In genomic region chr3:47577583-47578118, GRCh38 we compare ENCODE assay signal across 7 cellular contexts. TPM values are rescaled to one million over a fixed set of nuclear protein-coding genes. Genes with fewer than 3 reads are reported as not detected.
DNase-seq lines count a peak whose midpoint lies in the region; ATAC-seq and TF ChIP-seq lines count a peak whose summit lies in the region.

No MANE protein-coding gene starts in this region.

- H3K36me3 ChIP-seq in HCT116 (ENCODE audit: control insufficient read depth in 1 of 2, insufficient read depth in 2 of 2, low read length in 2 of 2) (no peaks in the 10 kb centered on the region), skeletal muscle satellite cell (ENCODE audit: insufficient read depth, low read length) (no peaks in the 10 kb centered on the region)

- no peak for TF ChIP-seq RAD21 in HCT116 (IDR thresholded peaks at IDR 0.05; ENCODE audit: low read depth)

- no TSS peak for BruUV-seq in HCT116 (replicated peaks; lab: Mats Ljungman, UMichigan)

- H3K4me3 ChIP-seq in HCT116 (replicated peaks in 1 of 2; ENCODE audit: low read depth in 1 of 2, low read length in 2 of 2): no peak overlapping the region
- H3K4me3 ChIP-seq in right cardiac atrium (ENCODE audit: low read length): peak overlapping the region; percentile 90
- peak overlapping the region; percentile 66 for H3K4me3 ChIP-seq in skeletal muscle satellite cell (ENCODE audit: low read length)

- DNase-seq in HCT116 (ENCODE audit: low read depth, low spot score): no peak
- DNase-seq in activated CD8-positive, alpha-beta T cell treated with anti-CD3 and anti-CD28 coated beads, Interleukin-2, amount 10 ng/mL, durations not matched to agents 7 days and 5 days: no peak
- DNase-seq in right cardiac atrium: peak in 1 of 3 donors; percentile 58
- no peak for DNase-seq in NAMALWA (ENCODE audit: low spot score)
- no peak for DNase-seq in amniotic stem cell (lab: John Stamatoyannopoulos, UW)

- no peak for TF ChIP-seq CTCF in HCT116 (IDR thresholded peaks at IDR 0.05 in 2 of 3, conservative IDR thresholded peaks at IDR 0.05 in 1 of 3; ENCODE audit: borderline replicate concordance in 1 of 3, insufficient read depth in 1 of 3, low read depth in 2 of 3, low read length in 2 of 3)

- TF ChIP-seq POLR2A in HCT116 (IDR thresholded peaks at IDR 0.05; ENCODE audit: borderline replicate concordance, extremely low read depth, insufficient read depth, insufficient read length): no peak

- H3K4me2 ChIP-seq in HCT116 (ENCODE audit: low read length) (peak overlapping the region; percentile 80), skeletal muscle satellite cell (ENCODE audit: low read length) (peak overlapping the region; percentile 85)

- H3K9me3 ChIP-seq in HCT116 (ENCODE audit: control insufficient read depth in 1 of 2, insufficient read depth in 1 of 2, low read depth in 1 of 2, low read length in 2 of 2) (no peaks in the 10 kb centered on the region), right cardiac atrium (ENCODE audit: control insufficient read depth, low read length) (no peaks in the 10 kb centered on the region), skeletal muscle satellite cell (replicated peaks; ENCODE audit: low read length) (no peaks in the 10 kb centered on the region)

- ATAC-seq in HCT116 (no peak), right cardiac atrium (peak; percentile 60 to 70), GM21737 (IDR thresholded peaks at IDR 0.05; ENCODE audit: unreplicated experiment) (no peak)
- ATAC-seq in activated CD8-positive, alpha-beta T cell treated with anti-CD3 and anti-CD28 coated beads, Interleukin-2, amount 10 ng/mL, durations not matched to agents 7 days and 5 days: peak; percentile 35

- H3K36me3 Mint-ChIP-seq in activated CD8-positive, alpha-beta T cell treated with anti-CD3 and anti-CD28 coated beads, Interleukin-2, amount 10 ng/mL, durations not matched to agents 7 days and 5 days (ENCODE audit: low read depth): no peaks in the 10 kb centered on the region

- peak overlapping the region; percentile 60 for H3K4me3 Mint-ChIP-seq in activated CD8-positive, alpha-beta T cell treated with anti-CD3 and anti-CD28 coated beads, Interleukin-2, amount 10 ng/mL, durations not matched to agents 7 days and 5 days

- no peak overlapping the region for H3K27ac Mint-ChIP-seq in activated CD8-positive, alpha-beta T cell treated with anti-CD3 and anti-CD28 coated beads, Interleukin-2, amount 10 ng/mL, durations not matched to agents 7 days and 5 days

- H3K9ac ChIP-seq in HCT116 (ENCODE audit: low read length) (no peak overlapping the region), skeletal muscle satellite cell (ENCODE audit: low read depth, low read length) (no peak overlapping the region)

- no peaks in the 10 kb centered on the region for H3K9me2 ChIP-seq in HCT116 (ENCODE audit: insufficient read depth)

- H3K79me2 ChIP-seq in HCT116 (ENCODE audit: insufficient read depth, low read length): no peaks in the 10 kb centered on the region

- RAD21 ChIA-PET in HCT116 (lab: Charles Lee; ENCODE audit: low non-redundant PET in 1 of 2, low total read pairs in 2 of 2, uncharacterized antibody in 2 of 2, unreplicated experiment in 2 of 2): no interaction called here

- 5% methylated on average over 49 of the region's 49 CpGs for WGBS in right cardiac atrium

- H2AFZ ChIP-seq in HCT116 (ENCODE audit: low read depth, low read length, poor library complexity, severe bottlenecking): no peak overlapping the region

- CTCF ChIA-PET in HCT116 (lab: Charles Lee): no interaction called here
- CTCF ChIA-PET in activated CD8-positive, alpha-beta T cell treated with anti-CD3 and anti-CD28 coated beads, Interleukin-2, amount 10 ng/mL, durations not matched to agents 7 days and 5 days (lab: Charles Lee): interaction anchor here (0.6 kb wide), 1 partner anchor 46 kb away, joined by 3 read pairs; no protein-coding TSS in a partner anchor

- POLR2A ChIA-PET in HCT116 (lab: Charles Lee): interaction anchor here (0.6 kb wide), 1 partner anchor 213 kb away, joined by 3 read pairs; no protein-coding TSS in a partner anchor
- POLR2A ChIA-PET in activated CD8-positive, alpha-beta T cell treated with anti-CD3 and anti-CD28 coated beads, Interleukin-2, amount 10 ng/mL, durations not matched to agents 7 days and 5 days (lab: Charles Lee): interaction anchor here (1.3 kb wide), 1 partner anchor 55 kb away, joined by 3 read pairs; no protein-coding TSS in a partner anchor

- intact Hi-C loops in HCT116 (cut with micrococcal nuclease) (no loop called here), right cardiac atrium (cut with DNase I) (no loop called here)

- no peaks in the 10 kb centered on the region for H4K20me1 ChIP-seq in HCT116 (ENCODE audit: insufficient read depth)

- no peaks in the 10 kb centered on the region for H3K9me3 Mint-ChIP-seq in activated CD8-positive, alpha-beta T cell treated with anti-CD3 and anti-CD28 coated beads, Interleukin-2, amount 10 ng/mL, durations not matched to agents 7 days and 5 days (ENCODE audit: insufficient read depth)

- peaks cover 41% of the 10 kb centered on the region for H3K27me3 Mint-ChIP-seq in activated CD8-positive, alpha-beta T cell treated with anti-CD3 and anti-CD28 coated beads, Interleukin-2, amount 10 ng/mL, durations not matched to agents 7 days and 5 days (ENCODE audit: low read depth)

- H3K4me1 ChIP-seq in HCT116 (ENCODE audit: control insufficient read depth in 1 of 2, insufficient read depth in 2 of 2, low read length in 2 of 2): peaks cover 0 to 16% of the 10 kb centered on the region in 2 experiments; a peak in 3 of 4 replicates
- no peaks in the 10 kb centered on the region for H3K4me1 ChIP-seq in right cardiac atrium (ENCODE audit: control insufficient read depth, insufficient read depth, low read length)
- peaks cover 5% of the 10 kb centered on the region for H3K4me1 ChIP-seq in skeletal muscle satellite cell (ENCODE audit: control insufficient read depth, insufficient read depth, low read length)

- H3K27ac ChIP-seq in HCT116 (ENCODE audit: low read depth, low read length) (no peak overlapping the region), right cardiac atrium (ENCODE audit: low read length) (no peak overlapping the region)

- peaks cover 5% of the 10 kb centered on the region for H3K4me1 Mint-ChIP-seq in activated CD8-positive, alpha-beta T cell treated with anti-CD3 and anti-CD28 coated beads, Interleukin-2, amount 10 ng/mL, durations not matched to agents 7 days and 5 days (ENCODE audit: low read depth)

- no peaks in the 10 kb centered on the region for H3K27me3 ChIP-seq in HCT116 (ENCODE audit: insufficient read depth, low read length)
- H3K27me3 ChIP-seq in right cardiac atrium (ENCODE audit: control insufficient read depth, insufficient read depth): no peaks in the 10 kb centered on the region
- peaks cover 46% of the 10 kb centered on the region for H3K27me3 ChIP-seq in skeletal muscle satellite cell (ENCODE audit: control insufficient read depth, insufficient read depth, low read length)

TF ChIP-seq in HCT116, 20 proteins besides CTCF, POLR2A, EP300 and RAD21:
- TF ChIP-seq YY1 (IDR thresholded peaks at IDR 0.05; ENCODE audit: extremely low read depth, insufficient replicate concordance, low read depth, low read length) (no peak), ZNF274 (IDR thresholded peaks at IDR 0.05; ENCODE audit: low read depth, low read length) (no peak), EZH2 (IDR thresholded peaks at IDR 0.05) (no peak)

RNA-seq across cellular contexts. Expression of gene CSPG5, which starts 1.0 kb away (rescaled TPM):
- total RNA-seq in HCT116 (2021; ENCODE audit: unreplicated experiment): 3.8 TPM
- 4.1 and 4.2 TPM in 2 replicates for polyA plus RNA-seq in HCT116 (2012)
- under 1 TPM; 0.37 to 0.42 TPM for total RNA-seq in activated CD8-positive, alpha-beta T cell treated with anti-CD3 and anti-CD28 coated beads, Interleukin-2, amount 10 ng/mL, durations not matched to agents 7 days and 5 days
- 1 to 10 TPM in 3 of 4 donors, under 1 TPM in 1; 0.85 to 1.2 (median 1.1) TPM for total RNA-seq in right cardiac atrium
- polyA plus RNA-seq in right cardiac atrium: 0.86 TPM
- 0.22 and 0.25 TPM in 2 replicates for total RNA-seq in skeletal muscle satellite cell (2012; rRNA removed)

Comparison
In these comparisons a context has a peak if more than half of its experiments do, and no peak if none do; other contexts are left out.
1. ATAC-seq: peak in activated CD8-positive, alpha-beta T cell treated with anti-CD3 and anti-CD28 coated beads, Interleukin-2, amount 10 ng/mL, durations not matched to agents 7 days and 5 days (single experiment) and right cardiac atrium (2 of 2); none in HCT116 (single experiment) and GM21737 (single experiment).
2. H3K4me3 ChIP-seq: peak in right cardiac atrium (single experiment) and skeletal muscle satellite cell (single experiment); none in HCT116 (0 of 2).